ENCODE assay signal across 8 cellular contexts in genomic region chr9:135504262-135505229, GRCh38. TPM values are rescaled to one million over a fixed set of nuclear protein-coding genes. Genes with fewer than 3 reads are reported as not detected.
DNase-seq lines count a peak whose midpoint lies in the region; ATAC-seq lines count a peak whose summit lies in the region.

No MANE protein-coding gene starts in this region.

- H3K27ac Mint-ChIP-seq in activated CD4-positive, alpha-beta T cell treated with anti-CD3 and anti-CD28 coated beads, Interleukin-2, amount 10 ng/mL, durations not matched to agents 7 days and 5 days: no peak overlapping the region
- peak overlapping the region; percentile 3 for H3K27ac Mint-ChIP-seq in stimulated activated naive B cell treated with anti-CD40 and anti-IgM and Interleukin-4, amounts not matched to agents 10 μg/mL and 1 μg/mL and 100 μg/mL, for 72 hours

- DNase-seq in NCI-H146 (lab: John Stamatoyannopoulos, UW) (peak; percentile 6), NCI-H146 treated with DMSO at 0.1 percent for 48 hours (lab: John Stamatoyannopoulos, UW; ENCODE audit: unreplicated experiment) (no peak), NAMALWA (ENCODE audit: low spot score) (peak; percentile 64), midbrain (lab: John Stamatoyannopoulos, UW) (peak; percentile 59)
- peak; percentile 66 for DNase-seq in activated CD4-positive, alpha-beta T cell treated with anti-CD3 and anti-CD28 coated beads, Interleukin-2, amount 10 ng/mL, durations not matched to agents 7 days and 5 days
- DNase-seq in effector CD8-positive, alpha-beta T cell (lab: John Stamatoyannopoulos, UW): peak; percentile 9
- peak; percentile 29 for DNase-seq in stimulated activated naive B cell treated with anti-CD40 and anti-IgM and Interleukin-4, amounts not matched to agents 10 μg/mL and 1 μg/mL and 100 μg/mL, for 72 hours

- peaks cover 17% of the 10 kb centered on the region for H3K36me3 Mint-ChIP-seq in activated CD4-positive, alpha-beta T cell treated with anti-CD3 and anti-CD28 coated beads, Interleukin-2, amount 10 ng/mL, durations not matched to agents 7 days and 5 days (ENCODE audit: low read depth)
- peaks cover 43 to 59% of the 10 kb centered on the region in 2 donors for H3K36me3 Mint-ChIP-seq in stimulated activated naive B cell treated with anti-CD40 and anti-IgM and Interleukin-4, amounts not matched to agents 10 μg/mL and 1 μg/mL and 100 μg/mL, for 72 hours

- CTCF ChIA-PET in activated CD4-positive, alpha-beta T cell treated with anti-CD3 and anti-CD28 coated beads, Interleukin-2, amount 10 ng/mL, durations not matched to agents 7 days and 5 days (lab: Charles Lee): interaction anchor here (0.6 to 2.1 kb wide), 3 partner anchors 10 to 33 kb away, joined by 3 to 8 read pairs (median 3); no protein-coding TSS in a partner anchor

- peak; percentile 26 to 34 for ATAC-seq in stimulated activated naive B cell treated with anti-CD40 and anti-IgM and Interleukin-4, amounts not matched to agents 10 μg/mL and 1 μg/mL and 100 μg/mL, for 72 hours (replicated peaks)
- no peak for ATAC-seq in GM21367 (IDR thresholded peaks at IDR 0.05; ENCODE audit: unreplicated experiment)

- peaks cover 9% of the 10 kb centered on the region for H3K9me3 Mint-ChIP-seq in activated CD4-positive, alpha-beta T cell treated with anti-CD3 and anti-CD28 coated beads, Interleukin-2, amount 10 ng/mL, durations not matched to agents 7 days and 5 days
- peaks cover 13 to 21% of the 10 kb centered on the region in 2 donors for H3K9me3 Mint-ChIP-seq in stimulated activated naive B cell treated with anti-CD40 and anti-IgM and Interleukin-4, amounts not matched to agents 10 μg/mL and 1 μg/mL and 100 μg/mL, for 72 hours

- no peak overlapping the region for H3K4me3 Mint-ChIP-seq in activated CD4-positive, alpha-beta T cell treated with anti-CD3 and anti-CD28 coated beads, Interleukin-2, amount 10 ng/mL, durations not matched to agents 7 days and 5 days
- no peak overlapping the region for H3K4me3 Mint-ChIP-seq in stimulated activated naive B cell treated with anti-CD40 and anti-IgM and Interleukin-4, amounts not matched to agents 10 μg/mL and 1 μg/mL and 100 μg/mL, for 72 hours

- peaks cover 5% of the 10 kb centered on the region for H3K27me3 Mint-ChIP-seq in activated CD4-positive, alpha-beta T cell treated with anti-CD3 and anti-CD28 coated beads, Interleukin-2, amount 10 ng/mL, durations not matched to agents 7 days and 5 days
- peaks cover 0 to 7% of the 10 kb centered on the region in 2 donors for H3K27me3 Mint-ChIP-seq in stimulated activated naive B cell treated with anti-CD40 and anti-IgM and Interleukin-4, amounts not matched to agents 10 μg/mL and 1 μg/mL and 100 μg/mL, for 72 hours

- POLR2A ChIA-PET in activated CD4-positive, alpha-beta T cell treated with anti-CD3 and anti-CD28 coated beads, Interleukin-2, amount 10 ng/mL, durations not matched to agents 7 days and 5 days (lab: Charles Lee): no interaction called here

- peaks cover 18% of the 10 kb centered on the region for H3K4me1 Mint-ChIP-seq in activated CD4-positive, alpha-beta T cell treated with anti-CD3 and anti-CD28 coated beads, Interleukin-2, amount 10 ng/mL, durations not matched to agents 7 days and 5 days
- H3K4me1 Mint-ChIP-seq in stimulated activated naive B cell treated with anti-CD40 and anti-IgM and Interleukin-4, amounts not matched to agents 10 μg/mL and 1 μg/mL and 100 μg/mL, for 72 hours: peaks cover 16 to 36% of the 10 kb centered on the region in 2 donors

RNA-seq across cellular contexts. Expression of gene MRPS2, which starts 4.1 kb away (rescaled TPM):
- 10 to 100 TPM; 28.0 to 31.2 TPM for total RNA-seq in activated CD4-positive, alpha-beta T cell treated with anti-CD3 and anti-CD28 coated beads, Interleukin-2, amount 10 ng/mL, durations not matched to agents 7 days and 5 days

RNA-seq across cellular contexts. Expression of gene LCN1, which starts 16.7 kb away (rescaled TPM):
- total RNA-seq in activated CD4-positive, alpha-beta T cell treated with anti-CD3 and anti-CD28 coated beads, Interleukin-2, amount 10 ng/mL, durations not matched to agents 7 days and 5 days: not detected

RNA-seq across cellular contexts. Expression of gene PPP1R26, which starts 25.0 kb away (rescaled TPM):
- under 1 TPM; 0.52 to 0.67 TPM for total RNA-seq in activated CD4-positive, alpha-beta T cell treated with anti-CD3 and anti-CD28 coated beads, Interleukin-2, amount 10 ng/mL, durations not matched to agents 7 days and 5 days

RNA-seq across cellular contexts. Expression of gene OBP2A, which starts 41.4 kb away (rescaled TPM):
- total RNA-seq in activated CD4-positive, alpha-beta T cell treated with anti-CD3 and anti-CD28 coated beads, Interleukin-2, amount 10 ng/mL, durations not matched to agents 7 days and 5 days: not detected

RNA-seq across cellular contexts. Expression of gene PAEP, which starts 57.0 kb away (rescaled TPM):
- total RNA-seq in activated CD4-positive, alpha-beta T cell treated with anti-CD3 and anti-CD28 coated beads, Interleukin-2, amount 10 ng/mL, durations not matched to agents 7 days and 5 days: not detected
